13 cellular contexts compared by ENCODE assay signal in the genomic region with DNA sequence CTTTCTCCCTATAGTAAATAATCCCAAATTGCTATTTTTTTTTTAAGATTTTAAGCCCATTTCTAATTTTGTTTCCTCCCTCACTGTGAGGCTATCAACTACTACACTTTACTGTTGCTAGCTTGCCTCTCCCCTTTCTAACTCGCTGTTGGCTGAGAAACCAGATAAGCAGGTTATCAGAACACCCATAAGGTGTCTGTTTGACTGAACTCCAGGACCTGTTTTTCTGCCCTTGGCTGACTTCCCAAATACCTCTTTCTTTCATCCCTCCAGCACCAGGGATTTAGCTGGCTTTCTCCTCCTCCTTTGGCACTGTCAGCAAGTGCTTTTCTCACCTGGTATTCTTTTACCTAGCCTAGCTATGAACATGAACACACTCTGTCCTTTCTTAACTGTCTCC. TPM values are rescaled to one million over a fixed set of nuclear protein-coding genes. Genes with fewer than 3 reads are reported as not detected.
DNase-seq lines count a peak whose midpoint lies in the region; ATAC-seq and TF ChIP-seq lines count a peak whose summit lies in the region.
"Had no signal": no experiment of that assay in that cellular context is flagged by ENCODE, and none has a peak within 500 bp of the region (broad histone marks: within the 10 kb centered on the region; RNA-seq: fewer than 3 reads in every experiment).

No MANE protein-coding gene starts in this region.

- no peak for TF ChIP-seq POLR2A in gastroesophageal sphincter (IDR thresholded peaks at IDR 0.05)

- H3K4me1 Mint-ChIP-seq in mesothelial cell of epicardium: peaks cover 30% of the 10 kb centered on the region

- no peaks in the 10 kb centered on the region for H3K9me3 ChIP-seq in colonic mucosa
- H3K9me3 ChIP-seq in gastroesophageal sphincter: no peaks in the 10 kb centered on the region
- H3K9me3 ChIP-seq: thoracic aorta had no signal

- H3K36me3 ChIP-seq in colonic mucosa (no peaks in the 10 kb centered on the region), gastroesophageal sphincter (no peaks in the 10 kb centered on the region)
- H3K36me3 ChIP-seq: thoracic aorta had no signal

- TF ChIP-seq EP300 in gastroesophageal sphincter (IDR thresholded peaks at IDR 0.05): no peak

- DNase-seq in DMS79 treated with DMSO at 0.1 percent for 48 hours (lab: John Stamatoyannopoulos, UW) (peak; percentile 85), NCI-H2196 (lab: John Stamatoyannopoulos, UW; ENCODE audit: unreplicated experiment) (peak; percentile 94), colonic mucosa (peak; percentile 73), mesothelial cell of epicardium (ENCODE audit: low spot score in 2 of 2, unreplicated experiment in 2 of 2) (no peak)
- DNase-seq: foreskin melanocyte; H7; NCI-H524 treated with DMSO at 0.1 percent for 48 hours; stimulated activated CD4-positive, alpha-beta T cell treated with anti-CD3 and anti-CD28 coated beads, Interleukin-4, amount 100 ng/mL, for 4 hours had no signal

- no peaks in the 10 kb centered on the region for H3K9me3 Mint-ChIP-seq in mesothelial cell of epicardium

- no peak overlapping the region for H3K4me3 Mint-ChIP-seq in mesothelial cell of epicardium

- no peak for ATAC-seq in gastroesophageal sphincter
- no peak for ATAC-seq in HG03159 (IDR thresholded peaks at IDR 0.05; ENCODE audit: unreplicated experiment)
- no peak for ATAC-seq in GM18907 (IDR thresholded peaks at IDR 0.05; ENCODE audit: unreplicated experiment)
- no peak for ATAC-seq in HG03175 (IDR thresholded peaks at IDR 0.05; ENCODE audit: unreplicated experiment)

- TF ChIP-seq CTCF in colonic mucosa (IDR thresholded peaks at IDR 0.05) (no peak), mesothelial cell of epicardium (IDR thresholded peaks at IDR 0.05; ENCODE audit: unreplicated experiment) (no peak), gastroesophageal sphincter (IDR thresholded peaks at IDR 0.05) (no peak)

- H3K27ac ChIP-seq in colonic mucosa (peak overlapping the region; percentile 54), gastroesophageal sphincter (no peak overlapping the region)
- H3K27ac ChIP-seq: thoracic aorta had no signal

- whole genome bisulfite sequencing in gastroesophageal sphincter (ENCODE audit: low coverage in 1 of 2), 2 donors: 44 to 100% methylated on average over 1 of the region's 1 CpG

- H3K9ac ChIP-seq in colonic mucosa (ENCODE audit: low read depth in 2 of 2, low read length in 2 of 2): no peak overlapping the region

- H3K4me1 ChIP-seq in colonic mucosa (peaks cover 3% of the 10 kb centered on the region), gastroesophageal sphincter (peaks cover 0 to 65% (median 5%) of the 10 kb centered on the region in 3 donors)

- H3K27ac Mint-ChIP-seq in mesothelial cell of epicardium: peak overlapping the region; percentile 66

- no peak overlapping the region for H3K4me3 ChIP-seq in colonic mucosa
- no peak overlapping the region for H3K4me3 ChIP-seq in gastroesophageal sphincter
- H3K4me3 ChIP-seq: thoracic aorta had no signal

- no peaks in the 10 kb centered on the region for H3K27me3 Mint-ChIP-seq in mesothelial cell of epicardium (ENCODE audit: low read depth)

- H3K36me3 Mint-ChIP-seq in mesothelial cell of epicardium: no peaks in the 10 kb centered on the region

- intact Hi-C loops in colonic mucosa (cut with DNase I): no loop called here

- H3K27me3 ChIP-seq in colonic mucosa: no peaks in the 10 kb centered on the region
- H3K27me3 ChIP-seq in gastroesophageal sphincter: no peaks in the 10 kb centered on the region

RNA-seq across cellular contexts. Expression of a gene that starts 11.1 kb away (rescaled TPM):
- total RNA-seq in colonic mucosa (10 to 100 TPM; 40.0 to 50.3 TPM), mesothelial cell of epicardium (18.9 to 21.5 TPM (median 19.9 TPM) in 3 replicates), gastroesophageal sphincter (100 to 1,000 TPM in 2 of 4 donors, 10 to 100 TPM in 2; 64.8 to 129 (median 105) TPM)

RNA-seq across cellular contexts. Expression of a gene that starts 11.4 kb away (rescaled TPM):
- total RNA-seq in colonic mucosa (10 to 100 TPM; 50.0 to 50.9 TPM), mesothelial cell of epicardium (38.7 to 44.4 TPM (median 42.5 TPM) in 3 replicates), gastroesophageal sphincter (10 to 100 TPM in 3 of 4 donors, 1 to 10 TPM in 1; 9.3 to 34.9 (median 13.0) TPM)

Comparison
In these comparisons a context has a peak if more than half of its experiments do, and no peak if none do; other contexts are left out.
1. DNase-seq: peak in DMS79 treated with DMSO at 0.1 percent for 48 hours (single experiment), NCI-H2196 (single experiment) and colonic mucosa (single experiment); none in mesothelial cell of epicardium (0 of 2).